In genomic region chr20:33724439-33725094, GRCh38 we compare ENCODE assay signal across 1 cellular context.
TF ChIP-seq lines count a peak whose summit lies in the region.

No MANE protein-coding gene starts in this region.

TF ChIP-seq in HepG2, 621 proteins besides CTCF, POLR2A, EP300 and RAD21 (continued from another document and continues in another):
- TF ChIP-seq ZNF691 (CRISPR knock-in tag; IDR thresholded peaks at IDR 0.05; ENCODE audit: borderline replicate concordance, low read depth), result no peak
- TF ChIP-seq ZNF354B (CRISPR knock-in tag; IDR thresholded peaks at IDR 0.05), result no peak
- TF ChIP-seq KLF6 (CRISPR knock-in tag; IDR thresholded peaks at IDR 0.05), result peak; percentile 60; the same call in 1 of the 2 replicates
- 0 out of 2 replicates have a peak, but pooled peaks have one; percentile 24 for TF ChIP-seq PHF8 (CRISPR knock-in tag; IDR thresholded peaks at IDR 0.05)
- peak; percentile 88 for TF ChIP-seq ZNF264 (CRISPR knock-in tag; IDR thresholded peaks at IDR 0.05)
- TF ChIP-seq RFX5 (IDR thresholded peaks at IDR 0.05; ENCODE audit: low read depth, low read length), result no peak
- no peak for TF ChIP-seq TAF15 (IDR thresholded peaks at IDR 0.05; ENCODE audit: low read depth, low read length, poor library complexity, severe bottlenecking)
- TF ChIP-seq FOXO4 (CRISPR knock-in tag; conservative IDR thresholded peaks at IDR 0.05), result peak; percentile 88; the same call in 1 of the 2 replicates
- TF ChIP-seq, protein P1, sequence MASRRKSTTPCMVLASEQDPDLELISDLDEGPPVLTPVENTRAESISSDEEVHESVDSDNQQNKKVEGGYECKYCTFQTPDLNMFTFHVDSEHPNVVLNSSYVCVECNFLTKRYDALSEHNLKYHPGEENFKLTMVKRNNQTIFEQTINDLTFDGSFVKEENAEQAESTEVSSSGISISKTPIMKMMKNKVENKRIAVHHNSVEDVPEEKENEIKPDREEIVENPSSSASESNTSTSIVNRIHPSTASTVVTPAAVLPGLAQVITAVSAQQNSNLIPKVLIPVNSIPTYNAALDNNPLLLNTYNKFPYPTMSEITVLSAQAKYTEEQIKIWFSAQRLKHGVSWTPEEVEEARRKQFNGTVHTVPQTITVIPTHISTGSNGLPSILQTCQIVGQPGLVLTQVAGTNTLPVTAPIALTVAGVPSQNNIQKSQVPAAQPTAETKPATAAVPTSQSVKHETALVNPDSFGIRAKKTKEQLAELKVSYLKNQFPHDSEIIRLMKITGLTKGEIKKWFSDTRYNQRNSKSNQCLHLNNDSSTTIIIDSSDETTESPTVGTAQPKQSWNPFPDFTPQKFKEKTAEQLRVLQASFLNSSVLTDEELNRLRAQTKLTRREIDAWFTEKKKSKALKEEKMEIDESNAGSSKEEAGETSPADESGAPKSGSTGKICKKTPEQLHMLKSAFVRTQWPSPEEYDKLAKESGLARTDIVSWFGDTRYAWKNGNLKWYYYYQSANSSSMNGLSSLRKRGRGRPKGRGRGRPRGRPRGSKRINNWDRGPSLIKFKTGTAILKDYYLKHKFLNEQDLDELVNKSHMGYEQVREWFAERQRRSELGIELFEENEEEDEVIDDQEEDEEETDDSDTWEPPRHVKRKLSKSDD (CRISPR knock-in tag; IDR thresholded peaks at IDR 0.05; ENCODE audit: low read depth), result no peak
- peak; percentile 100 for TF ChIP-seq ZSCAN21 (CRISPR knock-in tag; IDR thresholded peaks at IDR 0.05; ENCODE audit: borderline replicate concordance)
- no peak for TF ChIP-seq FOXM1 (CRISPR knock-in tag; IDR thresholded peaks at IDR 0.05)
- peak; percentile 35; the same call in 1 of the 2 replicates for TF ChIP-seq DRAP1 (CRISPR knock-in tag; IDR thresholded peaks at IDR 0.05)
- TF ChIP-seq, protein P2, sequence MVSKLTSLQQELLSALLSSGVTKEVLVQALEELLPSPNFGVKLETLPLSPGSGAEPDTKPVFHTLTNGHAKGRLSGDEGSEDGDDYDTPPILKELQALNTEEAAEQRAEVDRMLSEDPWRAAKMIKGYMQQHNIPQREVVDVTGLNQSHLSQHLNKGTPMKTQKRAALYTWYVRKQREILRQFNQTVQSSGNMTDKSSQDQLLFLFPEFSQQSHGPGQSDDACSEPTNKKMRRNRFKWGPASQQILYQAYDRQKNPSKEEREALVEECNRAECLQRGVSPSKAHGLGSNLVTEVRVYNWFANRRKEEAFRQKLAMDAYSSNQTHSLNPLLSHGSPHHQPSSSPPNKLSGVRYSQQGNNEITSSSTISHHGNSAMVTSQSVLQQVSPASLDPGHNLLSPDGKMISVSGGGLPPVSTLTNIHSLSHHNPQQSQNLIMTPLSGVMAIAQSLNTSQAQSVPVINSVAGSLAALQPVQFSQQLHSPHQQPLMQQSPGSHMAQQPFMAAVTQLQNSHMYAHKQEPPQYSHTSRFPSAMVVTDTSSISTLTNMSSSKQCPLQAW (CRISPR knock-in tag; IDR thresholded peaks at IDR 0.05), result no peak
- no peak for TF ChIP-seq ZNF567 (CRISPR knock-in tag; IDR thresholded peaks at IDR 0.05; ENCODE audit: borderline replicate concordance)
- TF ChIP-seq TOE1 (CRISPR knock-in tag; IDR thresholded peaks at IDR 0.05), result peak; percentile 50; the same call in 1 of the 2 replicates
- peak; percentile 60 for TF ChIP-seq THAP11 (CRISPR knock-in tag; IDR thresholded peaks at IDR 0.05)
- peak; percentile 94 for TF ChIP-seq NR2F2 (IDR thresholded peaks at IDR 0.05; ENCODE audit: borderline replicate concordance, low read depth)
- TF ChIP-seq CAMTA2 (CRISPR knock-in tag; IDR thresholded peaks at IDR 0.05; ENCODE audit: borderline replicate concordance), result no peak
- TF ChIP-seq, protein P3, sequence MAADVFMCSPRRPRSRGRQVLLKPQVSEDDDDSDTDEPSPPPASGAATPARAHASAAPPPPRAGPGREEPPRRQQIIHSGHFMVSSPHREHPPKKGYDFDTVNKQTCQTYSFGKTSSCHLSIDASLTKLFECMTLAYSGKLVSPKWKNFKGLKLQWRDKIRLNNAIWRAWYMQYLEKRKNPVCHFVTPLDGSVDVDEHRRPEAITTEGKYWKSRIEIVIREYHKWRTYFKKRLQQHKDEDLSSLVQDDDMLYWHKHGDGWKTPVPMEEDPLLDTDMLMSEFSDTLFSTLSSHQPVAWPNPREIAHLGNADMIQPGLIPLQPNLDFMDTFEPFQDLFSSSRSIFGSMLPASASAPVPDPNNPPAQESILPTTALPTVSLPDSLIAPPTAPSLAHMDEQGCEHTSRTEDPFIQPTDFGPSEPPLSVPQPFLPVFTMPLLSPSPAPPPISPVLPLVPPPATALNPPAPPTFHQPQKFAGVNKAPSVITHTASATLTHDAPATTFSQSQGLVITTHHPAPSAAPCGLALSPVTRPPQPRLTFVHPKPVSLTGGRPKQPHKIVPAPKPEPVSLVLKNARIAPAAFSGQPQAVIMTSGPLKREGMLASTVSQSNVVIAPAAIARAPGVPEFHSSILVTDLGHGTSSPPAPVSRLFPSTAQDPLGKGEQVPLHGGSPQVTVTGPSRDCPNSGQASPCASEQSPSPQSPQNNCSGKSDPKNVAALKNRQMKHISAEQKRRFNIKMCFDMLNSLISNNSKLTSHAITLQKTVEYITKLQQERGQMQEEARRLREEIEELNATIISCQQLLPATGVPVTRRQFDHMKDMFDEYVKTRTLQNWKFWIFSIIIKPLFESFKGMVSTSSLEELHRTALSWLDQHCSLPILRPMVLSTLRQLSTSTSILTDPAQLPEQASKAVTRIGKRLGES (CRISPR knock-in tag; IDR thresholded peaks at IDR 0.05; ENCODE audit: borderline replicate concordance), result no peak
- no peak for TF ChIP-seq ZC3H4 (CRISPR knock-in tag; IDR thresholded peaks at IDR 0.05; ENCODE audit: borderline replicate concordance)
- no peak for TF ChIP-seq SP2 (CRISPR knock-in tag; IDR thresholded peaks at IDR 0.05)
- TF ChIP-seq ZNF841 (CRISPR knock-in tag; IDR thresholded peaks at IDR 0.05; ENCODE audit: borderline replicate concordance), result no peak
- TF ChIP-seq ZNF275 (CRISPR knock-in tag; IDR thresholded peaks at IDR 0.05; ENCODE audit: borderline replicate concordance), result 0 out of 2 replicates have a peak, but pooled peaks have one; percentile 59
- TF ChIP-seq, protein P4, sequence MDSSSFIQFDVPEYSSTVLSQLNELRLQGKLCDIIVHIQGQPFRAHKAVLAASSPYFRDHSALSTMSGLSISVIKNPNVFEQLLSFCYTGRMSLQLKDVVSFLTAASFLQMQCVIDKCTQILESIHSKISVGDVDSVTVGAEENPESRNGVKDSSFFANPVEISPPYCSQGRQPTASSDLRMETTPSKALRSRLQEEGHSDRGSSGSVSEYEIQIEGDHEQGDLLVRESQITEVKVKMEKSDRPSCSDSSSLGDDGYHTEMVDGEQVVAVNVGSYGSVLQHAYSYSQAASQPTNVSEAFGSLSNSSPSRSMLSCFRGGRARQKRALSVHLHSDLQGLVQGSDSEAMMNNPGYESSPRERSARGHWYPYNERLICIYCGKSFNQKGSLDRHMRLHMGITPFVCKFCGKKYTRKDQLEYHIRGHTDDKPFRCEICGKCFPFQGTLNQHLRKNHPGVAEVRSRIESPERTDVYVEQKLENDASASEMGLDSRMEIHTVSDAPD (CRISPR knock-in tag; IDR thresholded peaks at IDR 0.05), result peak; percentile 87
- TF ChIP-seq SYNCRIP (IDR thresholded peaks at IDR 0.05; ENCODE audit: insufficient read depth, low read depth, low read length), result no peak
- peak; percentile 68; the same call in 1 of the 2 replicates for TF ChIP-seq MED1 (CRISPR knock-in tag; IDR thresholded peaks at IDR 0.05)
- TF ChIP-seq ZNF564 (CRISPR knock-in tag; IDR thresholded peaks at IDR 0.05), result no peak
- TF ChIP-seq ZNF180 (CRISPR knock-in tag; IDR thresholded peaks at IDR 0.05; ENCODE audit: borderline replicate concordance, low read depth), result no peak
- 0 out of 2 replicates have a peak, but pooled peaks have one; percentile 47 for TF ChIP-seq DMAP1 (CRISPR knock-in tag; IDR thresholded peaks at IDR 0.05)
- peak; percentile 83 for TF ChIP-seq ZNF816 (CRISPR knock-in tag; IDR thresholded peaks at IDR 0.05; ENCODE audit: borderline replicate concordance)
- TF ChIP-seq ZNF556 (CRISPR knock-in tag; IDR thresholded peaks at IDR 0.05; ENCODE audit: borderline replicate concordance), result peak; percentile 41; the same call in 1 of the 2 replicates
- TF ChIP-seq SALL1 (CRISPR knock-in tag; IDR thresholded peaks at IDR 0.05), result 0 out of 2 replicates have a peak, but pooled peaks have one; percentile 37
- TF ChIP-seq, protein P5, sequence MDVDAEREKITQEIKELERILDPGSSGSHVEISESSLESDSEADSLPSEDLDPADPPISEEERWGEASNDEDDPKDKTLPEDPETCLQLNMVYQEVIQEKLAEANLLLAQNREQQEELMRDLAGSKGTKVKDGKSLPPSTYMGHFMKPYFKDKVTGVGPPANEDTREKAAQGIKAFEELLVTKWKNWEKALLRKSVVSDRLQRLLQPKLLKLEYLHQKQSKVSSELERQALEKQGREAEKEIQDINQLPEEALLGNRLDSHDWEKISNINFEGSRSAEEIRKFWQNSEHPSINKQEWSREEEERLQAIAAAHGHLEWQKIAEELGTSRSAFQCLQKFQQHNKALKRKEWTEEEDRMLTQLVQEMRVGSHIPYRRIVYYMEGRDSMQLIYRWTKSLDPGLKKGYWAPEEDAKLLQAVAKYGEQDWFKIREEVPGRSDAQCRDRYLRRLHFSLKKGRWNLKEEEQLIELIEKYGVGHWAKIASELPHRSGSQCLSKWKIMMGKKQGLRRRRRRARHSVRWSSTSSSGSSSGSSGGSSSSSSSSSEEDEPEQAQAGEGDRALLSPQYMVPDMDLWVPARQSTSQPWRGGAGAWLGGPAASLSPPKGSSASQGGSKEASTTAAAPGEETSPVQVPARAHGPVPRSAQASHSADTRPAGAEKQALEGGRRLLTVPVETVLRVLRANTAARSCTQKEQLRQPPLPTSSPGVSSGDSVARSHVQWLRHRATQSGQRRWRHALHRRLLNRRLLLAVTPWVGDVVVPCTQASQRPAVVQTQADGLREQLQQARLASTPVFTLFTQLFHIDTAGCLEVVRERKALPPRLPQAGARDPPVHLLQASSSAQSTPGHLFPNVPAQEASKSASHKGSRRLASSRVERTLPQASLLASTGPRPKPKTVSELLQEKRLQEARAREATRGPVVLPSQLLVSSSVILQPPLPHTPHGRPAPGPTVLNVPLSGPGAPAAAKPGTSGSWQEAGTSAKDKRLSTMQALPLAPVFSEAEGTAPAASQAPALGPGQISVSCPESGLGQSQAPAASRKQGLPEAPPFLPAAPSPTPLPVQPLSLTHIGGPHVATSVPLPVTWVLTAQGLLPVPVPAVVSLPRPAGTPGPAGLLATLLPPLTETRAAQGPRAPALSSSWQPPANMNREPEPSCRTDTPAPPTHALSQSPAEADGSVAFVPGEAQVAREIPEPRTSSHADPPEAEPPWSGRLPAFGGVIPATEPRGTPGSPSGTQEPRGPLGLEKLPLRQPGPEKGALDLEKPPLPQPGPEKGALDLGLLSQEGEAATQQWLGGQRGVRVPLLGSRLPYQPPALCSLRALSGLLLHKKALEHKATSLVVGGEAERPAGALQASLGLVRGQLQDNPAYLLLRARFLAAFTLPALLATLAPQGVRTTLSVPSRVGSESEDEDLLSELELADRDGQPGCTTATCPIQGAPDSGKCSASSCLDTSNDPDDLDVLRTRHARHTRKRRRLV (CRISPR knock-in tag; IDR thresholded peaks at IDR 0.05), result no peak
- TF ChIP-seq YEATS4 (CRISPR knock-in tag; IDR thresholded peaks at IDR 0.05; ENCODE audit: borderline replicate concordance), result peak; percentile 52; the same call in 1 of the 2 replicates
- no peak for TF ChIP-seq MAZ (IDR thresholded peaks at IDR 0.05; ENCODE audit: borderline replicate concordance, low read depth, low read length)
- peak; percentile 50; the same call in 1 of the 2 replicates for TF ChIP-seq MAZ (CRISPR knock-in tag; IDR thresholded peaks at IDR 0.05; ENCODE audit: low read depth)
- TF ChIP-seq KDM4B (CRISPR knock-in tag; IDR thresholded peaks at IDR 0.05), result no peak
- no peak for TF ChIP-seq NFIB (CRISPR knock-in tag; IDR thresholded peaks at IDR 0.05; ENCODE audit: borderline replicate concordance)
- TF ChIP-seq, protein P6, sequence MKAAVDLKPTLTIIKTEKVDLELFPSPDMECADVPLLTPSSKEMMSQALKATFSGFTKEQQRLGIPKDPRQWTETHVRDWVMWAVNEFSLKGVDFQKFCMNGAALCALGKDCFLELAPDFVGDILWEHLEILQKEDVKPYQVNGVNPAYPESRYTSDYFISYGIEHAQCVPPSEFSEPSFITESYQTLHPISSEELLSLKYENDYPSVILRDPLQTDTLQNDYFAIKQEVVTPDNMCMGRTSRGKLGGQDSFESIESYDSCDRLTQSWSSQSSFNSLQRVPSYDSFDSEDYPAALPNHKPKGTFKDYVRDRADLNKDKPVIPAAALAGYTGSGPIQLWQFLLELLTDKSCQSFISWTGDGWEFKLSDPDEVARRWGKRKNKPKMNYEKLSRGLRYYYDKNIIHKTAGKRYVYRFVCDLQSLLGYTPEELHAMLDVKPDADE (CRISPR knock-in tag; IDR thresholded peaks at IDR 0.05), result no peak
- no peak for TF ChIP-seq THAP7 (CRISPR knock-in tag; IDR thresholded peaks at IDR 0.05)
- no peak for TF ChIP-seq MXI1 (IDR thresholded peaks at IDR 0.05; ENCODE audit: borderline replicate concordance, low read depth, low read length)
- peak; percentile 72 for TF ChIP-seq NCOA2 (CRISPR knock-in tag; IDR thresholded peaks at IDR 0.05)
